In genomic region chr2:229719926-229720652, GRCh38 we compare ENCODE assay signal across 1 cellular context.
TF ChIP-seq lines count a peak whose summit lies in the region.

No MANE protein-coding gene starts in this region.

TF ChIP-seq in K562, 482 proteins besides CTCF, POLR2A, EP300 and RAD21 (continued from another document and continues in another):
- TF ChIP-seq NKRF (IDR thresholded peaks at IDR 0.05; ENCODE audit: borderline replicate concordance) (no peak), MAFF (IDR thresholded peaks at IDR 0.05; ENCODE audit: low read length) (no peak), HBP1 (CRISPR knock-in tag; IDR thresholded peaks at IDR 0.05) (no peak), ZNF347 (CRISPR knock-in tag; IDR thresholded peaks at IDR 0.05; ENCODE audit: low read depth) (no peak), CBX3 (IDR thresholded peaks at IDR 0.05; ENCODE audit: borderline replicate concordance in 1 of 2, low read length in 2 of 2) (no peak), RNF2 (IDR thresholded peaks at IDR 0.05) (no peak), SREBF2 (CRISPR knock-in tag; IDR thresholded peaks at IDR 0.05) (no peak), BACH1 (tag; IDR thresholded peaks at IDR 0.05) (no peak), FOXJ2 (tag; IDR thresholded peaks at IDR 0.05) (no peak), ZNF551 (CRISPR knock-in tag; IDR thresholded peaks at IDR 0.05) (no peak), ZNF740 (CRISPR knock-in tag; IDR thresholded peaks at IDR 0.05) (no peak), ZNF740 (tag; IDR thresholded peaks at IDR 0.05) (no peak), ARID3A (IDR thresholded peaks at IDR 0.05; ENCODE audit: borderline replicate concordance, low read depth, low read length) (no peak), ZNF24 (IDR thresholded peaks at IDR 0.05) (no peak), CREB3 (tag; conservative IDR thresholded peaks at IDR 0.05; ENCODE audit: low read depth) (no peak), NFE2 (IDR thresholded peaks at IDR 0.05; ENCODE audit: low read depth) (no peak), ZNF511 (CRISPR knock-in tag; IDR thresholded peaks at IDR 0.05) (no peak), E2F3 (CRISPR knock-in tag; IDR thresholded peaks at IDR 0.05) (no peak), CUX1 (CRISPR knock-in tag; IDR thresholded peaks at IDR 0.05) (no peak), BRD9 (IDR thresholded peaks at IDR 0.05; ENCODE audit: low read depth, partially characterized antibody) (no peak), DIDO1 (tag; IDR thresholded peaks at IDR 0.05; ENCODE audit: low read depth) (no peak), TOE1 (IDR thresholded peaks at IDR 0.05; ENCODE audit: borderline replicate concordance) (no peak), TOE1 (CRISPR knock-in tag; IDR thresholded peaks at IDR 0.05; ENCODE audit: borderline replicate concordance, low read depth) (no peak), ZNF311 (CRISPR knock-in tag; IDR thresholded peaks at IDR 0.05) (no peak), POLR2AphosphoS5 (IDR thresholded peaks at IDR 0.05; ENCODE audit: control insufficient read depth, insufficient read depth, low read depth, low read length) (no peak), SP2 (IDR thresholded peaks at IDR 0.05; ENCODE audit: extremely low read depth, low read depth, low read length, poor library complexity, severe bottlenecking) (no peak), ATF1 (CRISPR knock-in tag; IDR thresholded peaks at IDR 0.05) (no peak), ATF1 (tag; IDR thresholded peaks at IDR 0.05) (no peak), SAFB2 (IDR thresholded peaks at IDR 0.05; ENCODE audit: borderline replicate concordance, low read depth, low read length, severe bottlenecking) (no peak), RBM39 (optimal IDR thresholded peaks at IDR 0.05; ENCODE audit: low read depth, low read length) (no peak), PTBP1 (IDR thresholded peaks at IDR 0.05; ENCODE audit: low read depth, low read length) (no peak), ARID1B (IDR thresholded peaks at IDR 0.05) (peak; percentile 71), CTBP1 (IDR thresholded peaks at IDR 0.05; ENCODE audit: borderline replicate concordance) (peak; percentile 30; the same call in 1 of the 2 replicates), HIVEP1 (CRISPR knock-in tag; IDR thresholded peaks at IDR 0.05) (no peak), ESRRA (IDR thresholded peaks at IDR 0.05; ENCODE audit: borderline replicate concordance, low read depth) (no peak), EHMT2 (IDR thresholded peaks at IDR 0.05) (no peak), BCOR (IDR thresholded peaks at IDR 0.05) (no peak), ZNF707 (CRISPR knock-in tag; conservative IDR thresholded peaks at IDR 0.05) (no peak), E2F6 (IDR thresholded peaks at IDR 0.05; ENCODE audit: borderline replicate concordance in 1 of 2, extremely low read depth in 1 of 2, insufficient read depth in 1 of 2, insufficient read length in 1 of 2, low read depth in 1 of 2, low read length in 1 of 2, poor library complexity in 1 of 2, severe bottlenecking in 1 of 2) (no peak), CBFA2T2 (conservative IDR thresholded peaks at IDR 0.05) (0 out of 2 replicates have a peak, but pooled peaks have one; percentile 11), NFIC (IDR thresholded peaks at IDR 0.05) (no peak), RAD51 (IDR thresholded peaks at IDR 0.05; ENCODE audit: borderline replicate concordance, low read depth) (no peak), ATF3 (IDR thresholded peaks at IDR 0.05) (peak; percentile 68), ATF3 (CRISPR knock-in tag; conservative IDR thresholded peaks at IDR 0.05) (no peak), JUNB (CRISPR knock-in tag; conservative IDR thresholded peaks at IDR 0.05) (no peak), COPS2 (conservative IDR thresholded peaks at IDR 0.05) (no peak), JUND (IDR thresholded peaks at IDR 0.05; ENCODE audit: borderline replicate concordance, low read depth, low read length) (peak; percentile 97), JUND (tag; IDR thresholded peaks at IDR 0.05; ENCODE audit: borderline replicate concordance, low read depth, low read length) (peak; percentile 92), CC2D1A (IDR thresholded peaks at IDR 0.05) (no peak), HNRNPH1 (optimal IDR thresholded peaks at IDR 0.05; ENCODE audit: low read depth, low read length) (no peak), FOXP4 (CRISPR knock-in tag; IDR thresholded peaks at IDR 0.05; ENCODE audit: borderline replicate concordance) (no peak)
